In the genomic region with DNA sequence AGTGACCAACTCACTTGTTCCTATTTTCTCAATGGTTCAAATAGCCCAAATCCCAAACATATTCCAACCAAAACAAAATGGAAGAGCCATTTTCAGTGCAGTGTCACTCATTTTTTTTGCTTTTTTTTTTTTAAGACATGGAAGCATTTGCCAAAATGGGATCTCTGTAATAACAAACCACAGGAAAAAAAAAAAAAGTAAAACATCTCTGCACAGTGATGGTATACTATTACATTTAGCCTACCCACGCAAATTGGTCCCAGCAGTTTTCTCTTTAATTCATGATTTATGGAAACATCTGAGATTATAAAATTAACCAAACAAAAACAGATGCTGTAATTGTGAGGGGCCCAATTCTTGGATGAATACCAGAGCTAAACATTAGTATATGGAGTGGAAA, we compare ENCODE assay signal across 25 cellular contexts.
"Had no signal": no experiment of that assay in that cellular context is flagged by ENCODE, and none has a peak within 500 bp of the region (broad histone marks: within the 10 kb centered on the region; RNA-seq: fewer than 3 reads in every experiment).

No MANE protein-coding gene starts in this region.

- H3K27ac ChIP-seq: epithelial cell of prostate, heart right ventricle, ovary, right lobe of liver, uterus had no signal

- H3K4me3 ChIP-seq: heart right ventricle, mucosa of descending colon, ovary, right lobe of liver, uterus had no signal

- H3K27me3 ChIP-seq: heart right ventricle, ovary, right lobe of liver, uterus had no signal

- H3K27ac Mint-ChIP-seq: activated CD4-positive, alpha-beta memory T cell treated with anti-CD3 and anti-CD28 coated beads, Interleukin-2, amount 10 ng/mL, durations not matched to agents 7 days and 5 days; activated CD8-positive, alpha-beta memory T cell treated with anti-CD3 and anti-CD28 coated beads, Interleukin-2, amount 10 ng/mL, durations not matched to agents 7 days and 5 days; activated naive CD8-positive, alpha-beta T cell treated with anti-CD3 and anti-CD28 coated beads, Interleukin-2, amount 10 ng/mL, durations not matched to agents 7 days and 5 days; activated T-helper 17 cell treated with anti-CD3 and anti-CD28 coated beads, Interleukin-2, amount 50 U/mL, for 72 hours; endodermal cell; immature natural killer cell; memory B cell; naive thymus-derived CD4-positive, alpha-beta T cell; stimulated activated naive B cell treated with anti-CD40 and anti-IgM and Interleukin-4, amounts not matched to agents 10 μg/mL and 1 μg/mL and 100 μg/mL, for 72 hours had no signal

- H3K4me3 Mint-ChIP-seq: activated CD4-positive, alpha-beta memory T cell treated with anti-CD3 and anti-CD28 coated beads, Interleukin-2, amount 10 ng/mL, durations not matched to agents 7 days and 5 days; activated CD8-positive, alpha-beta memory T cell treated with anti-CD3 and anti-CD28 coated beads, Interleukin-2, amount 10 ng/mL, durations not matched to agents 7 days and 5 days; activated naive CD8-positive, alpha-beta T cell treated with anti-CD3 and anti-CD28 coated beads, Interleukin-2, amount 10 ng/mL, durations not matched to agents 7 days and 5 days; activated T-helper 17 cell treated with anti-CD3 and anti-CD28 coated beads, Interleukin-2, amount 50 U/mL, for 72 hours; brain; endodermal cell; immature natural killer cell; memory B cell; naive thymus-derived CD4-positive, alpha-beta T cell; stimulated activated naive B cell treated with anti-CD40 and anti-IgM and Interleukin-4, amounts not matched to agents 10 μg/mL and 1 μg/mL and 100 μg/mL, for 72 hours had no signal

- H3K4me1 ChIP-seq: right lobe of liver, uterus had no signal

- H3K9me3 Mint-ChIP-seq: activated naive CD8-positive, alpha-beta T cell treated with anti-CD3 and anti-CD28 coated beads, Interleukin-2, amount 10 ng/mL, durations not matched to agents 7 days and 5 days; activated T-helper 17 cell treated with anti-CD3 and anti-CD28 coated beads, Interleukin-2, amount 50 U/mL, for 72 hours had no signal

- H3K36me3 ChIP-seq: heart right ventricle, ovary, right lobe of liver, uterus had no signal

- DNase-seq: activated CD4-positive, alpha-beta memory T cell treated with anti-CD3 and anti-CD28 coated beads, Interleukin-2, amount 10 ng/mL, durations not matched to agents 7 days and 5 days; activated CD4-positive, alpha-beta T cell treated with anti-CD3 and anti-CD28 coated beads for 48 hours; activated CD4-positive, CD25-positive, alpha-beta regulatory T cell; activated CD8-positive, alpha-beta memory T cell treated with anti-CD3 and anti-CD28 coated beads, Interleukin-2, amount 10 ng/mL, durations not matched to agents 7 days and 5 days; activated naive CD4-positive, alpha-beta T cell treated with Interleukin-2 at 50 U/mL for 16 hours; activated naive CD8-positive, alpha-beta T cell treated with anti-CD3 and anti-CD28 coated beads, Interleukin-2, amount 10 ng/mL, durations not matched to agents 7 days and 5 days; activated T-cell treated with anti-CD3 and anti-CD28 coated beads, Interleukin-2, amount 50 U/mL, for 1 hour; central memory CD4-positive, alpha-beta T cell; endodermal cell; heart right ventricle; immature natural killer cell; kidney glomerular epithelial cell; naive thymus-derived CD4-positive, alpha-beta T cell; ovary; right lobe of liver; stimulated activated CD4-positive, alpha-beta T cell treated with anti-CD3 and anti-CD28 coated beads, Interleukin-4, amount 100 ng/mL, for 4 hours; stimulated activated naive B cell treated with anti-CD40 and anti-IgM and Interleukin-4, amounts not matched to agents 10 μg/mL and 1 μg/mL and 100 μg/mL, for 72 hours; T-helper 1 cell; T-helper 9 cell; uterus had no signal

- H3K4me1 Mint-ChIP-seq: activated CD4-positive, alpha-beta memory T cell treated with anti-CD3 and anti-CD28 coated beads, Interleukin-2, amount 10 ng/mL, durations not matched to agents 7 days and 5 days; activated CD8-positive, alpha-beta memory T cell treated with anti-CD3 and anti-CD28 coated beads, Interleukin-2, amount 10 ng/mL, durations not matched to agents 7 days and 5 days; activated naive CD8-positive, alpha-beta T cell treated with anti-CD3 and anti-CD28 coated beads, Interleukin-2, amount 10 ng/mL, durations not matched to agents 7 days and 5 days; activated T-helper 17 cell treated with anti-CD3 and anti-CD28 coated beads, Interleukin-2, amount 50 U/mL, for 72 hours; endodermal cell; immature natural killer cell; naive thymus-derived CD4-positive, alpha-beta T cell had no signal

- H3K27me3 Mint-ChIP-seq: activated CD4-positive, alpha-beta memory T cell treated with anti-CD3 and anti-CD28 coated beads, Interleukin-2, amount 10 ng/mL, durations not matched to agents 7 days and 5 days; activated CD8-positive, alpha-beta memory T cell treated with anti-CD3 and anti-CD28 coated beads, Interleukin-2, amount 10 ng/mL, durations not matched to agents 7 days and 5 days; activated naive CD8-positive, alpha-beta T cell treated with anti-CD3 and anti-CD28 coated beads, Interleukin-2, amount 10 ng/mL, durations not matched to agents 7 days and 5 days; activated T-helper 17 cell treated with anti-CD3 and anti-CD28 coated beads, Interleukin-2, amount 50 U/mL, for 72 hours; brain; memory B cell; naive thymus-derived CD4-positive, alpha-beta T cell; stimulated activated naive B cell treated with anti-CD40 and anti-IgM and Interleukin-4, amounts not matched to agents 10 μg/mL and 1 μg/mL and 100 μg/mL, for 72 hours had no signal

- H3K36me3 Mint-ChIP-seq: activated CD8-positive, alpha-beta memory T cell treated with anti-CD3 and anti-CD28 coated beads, Interleukin-2, amount 10 ng/mL, durations not matched to agents 7 days and 5 days; activated naive CD8-positive, alpha-beta T cell treated with anti-CD3 and anti-CD28 coated beads, Interleukin-2, amount 10 ng/mL, durations not matched to agents 7 days and 5 days; immature natural killer cell; memory B cell; naive thymus-derived CD4-positive, alpha-beta T cell; stimulated activated naive B cell treated with anti-CD40 and anti-IgM and Interleukin-4, amounts not matched to agents 10 μg/mL and 1 μg/mL and 100 μg/mL, for 72 hours had no signal

- ATAC-seq: activated CD8-positive, alpha-beta memory T cell treated with anti-CD3 and anti-CD28 coated beads, Interleukin-2, amount 10 ng/mL, durations not matched to agents 7 days and 5 days; activated T-helper 17 cell treated with anti-CD3 and anti-CD28 coated beads, Interleukin-2, amount 50 U/mL, for 72 hours; heart right ventricle; naive thymus-derived CD4-positive, alpha-beta T cell; right lobe of liver; stimulated activated naive B cell treated with anti-CD40 and anti-IgM and Interleukin-4, amounts not matched to agents 10 μg/mL and 1 μg/mL and 100 μg/mL, for 72 hours had no signal
